19 cellular contexts compared by ENCODE assay signal in the genomic region with DNA sequence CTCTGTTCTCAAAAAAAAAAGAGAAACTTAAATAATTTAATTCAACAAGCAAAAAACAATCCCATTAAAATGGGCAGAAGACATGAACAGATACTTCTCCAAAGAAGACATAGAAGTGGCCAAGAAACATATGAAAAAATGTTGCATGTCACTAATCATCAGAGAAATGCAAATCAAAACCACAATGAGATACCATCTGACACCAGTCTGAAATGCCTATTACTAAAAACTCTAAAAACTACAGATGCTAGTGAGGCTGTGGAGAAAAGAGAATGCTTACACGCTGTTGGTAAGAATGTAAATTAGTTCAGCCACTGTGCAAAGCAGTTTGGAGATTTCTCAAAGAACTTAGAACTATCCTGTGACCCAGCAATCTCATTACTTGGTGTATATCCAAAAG.
"Had no signal": no experiment of that assay in that cellular context is flagged by ENCODE, and none has a peak within 500 bp of the region (broad histone marks: within the 10 kb centered on the region; RNA-seq: fewer than 3 reads in every experiment).

No MANE protein-coding gene starts in this region.

- H3K4me3 ChIP-seq: body of pancreas, coronary artery, hepatocyte, left ventricle myocardium inferior, spleen had no signal

- H3K4me1 ChIP-seq: body of pancreas, left ventricle myocardium inferior, spleen had no signal

- H2AFZ ChIP-seq: hepatocyte had no signal

- DNase-seq: activated CD4-positive, alpha-beta T cell treated with anti-CD3 and anti-CD28 coated beads for 4 hours; activated CD8-positive, alpha-beta memory T cell treated with anti-CD3 and anti-CD28 coated beads, Interleukin-2, amount 50 U/mL, for 48 hours; activated CD8-positive, alpha-beta T cell treated with anti-CD3 and anti-CD28 coated beads for 36 hours; activated naive CD4-positive, alpha-beta T cell; activated naive CD8-positive, alpha-beta T cell treated with anti-CD3 and anti-CD28 coated beads, Interleukin-2, amount 50 U/mL, for 24 hours; body of pancreas; central memory CD4-positive, alpha-beta T cell; effector memory CD4-positive, alpha-beta T cell; kidney; left ventricle myocardium inferior; mesenchymal stem cell; spleen; stimulated activated CD4-positive, alpha-beta T cell treated with anti-CD3 and anti-CD28 coated beads, Interleukin-1b, Interleukin-23, amount 100 ng/mL, for 48 hours; stimulated activated naive CD4-positive, alpha-beta T cell treated with Interleukin-2 at 50 U/mL for 16 hours; trophoblast cell; WERI-Rb-1 had no signal

- H3K79me2 ChIP-seq: hepatocyte had no signal

- ATAC-seq: activated CD8-positive, alpha-beta T cell treated with anti-CD3 and anti-CD28 coated beads for 36 hours; activated naive CD8-positive, alpha-beta T cell treated with anti-CD3 and anti-CD28 coated beads, Interleukin-2, amount 50 U/mL, for 24 hours; body of pancreas; sciatic nerve had no signal

- H3K27ac ChIP-seq: body of pancreas, coronary artery, hepatocyte, left ventricle myocardium inferior, spleen, WERI-Rb-1 had no signal

- H3K36me3 ChIP-seq: left ventricle myocardium inferior, spleen, WERI-Rb-1 had no signal

- H3K27me3 ChIP-seq: body of pancreas, hepatocyte, spleen had no signal

- H3K4me2 ChIP-seq: hepatocyte had no signal
